2 cellular contexts compared by ENCODE assay signal in the genomic region with DNA sequence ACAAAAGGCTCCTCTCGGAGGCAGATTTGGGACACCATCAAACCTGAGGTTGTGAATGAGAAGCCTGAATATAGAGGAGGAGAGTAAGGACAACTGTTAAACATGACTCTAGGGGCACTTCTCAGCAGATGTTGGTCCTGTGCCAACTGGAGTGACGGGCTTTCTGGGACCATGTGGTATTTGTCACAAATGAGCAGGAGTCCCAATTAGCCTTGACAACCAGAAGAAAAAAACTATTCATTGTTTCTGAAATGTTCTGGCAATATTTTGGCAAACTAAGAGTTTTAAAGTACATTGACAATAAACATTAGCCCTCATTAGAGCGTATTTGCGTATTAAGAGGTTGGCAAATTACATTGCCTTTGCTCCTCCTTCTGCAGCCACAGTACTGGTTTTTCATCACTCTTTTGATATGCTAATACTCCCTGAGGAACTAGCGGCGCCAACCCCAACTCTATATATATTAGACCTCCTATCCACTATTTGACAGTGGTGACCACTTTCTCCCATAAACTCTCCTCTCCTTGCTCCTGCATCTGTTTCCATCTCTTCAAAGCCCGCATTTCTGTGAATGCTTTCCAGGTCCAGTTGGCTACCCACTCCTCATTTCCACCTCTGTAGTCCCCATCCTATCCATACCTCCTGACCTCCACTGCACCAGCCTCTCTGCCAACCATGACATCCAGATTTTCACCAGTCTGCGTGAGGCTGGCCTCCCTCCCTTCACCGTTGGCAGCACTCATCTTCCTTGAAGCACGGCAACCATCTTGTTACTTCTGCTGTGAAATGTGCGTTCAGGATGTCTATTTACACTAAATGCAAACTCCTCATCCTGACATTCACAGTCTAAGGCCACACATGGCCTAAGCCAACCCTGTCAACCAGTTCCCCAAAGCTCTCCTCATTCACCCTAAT.
TF ChIP-seq lines count a peak whose summit lies in the region.

No MANE protein-coding gene starts in this region.

TF ChIP-seq in HepG2, 621 proteins besides CTCF, POLR2A, EP300 and RAD21:
- TF ChIP-seq POGZ (CRISPR knock-in tag; IDR thresholded peaks at IDR 0.05) (no peak), ZNF121 (CRISPR knock-in tag; IDR thresholded peaks at IDR 0.05) (no peak), GTF3A (CRISPR knock-in tag; conservative IDR thresholded peaks at IDR 0.05) (no peak), RBM22 (optimal IDR thresholded peaks at IDR 0.05; ENCODE audit: low read length) (peak; percentile 84), ZNF816 (CRISPR knock-in tag; IDR thresholded peaks at IDR 0.05; ENCODE audit: borderline replicate concordance) (no peak), ZNF615 (CRISPR knock-in tag; IDR thresholded peaks at IDR 0.05; ENCODE audit: borderline replicate concordance) (no peak), AGO1 (IDR thresholded peaks at IDR 0.05; ENCODE audit: low read depth, low read length, poor library complexity, severe bottlenecking) (no peak)
- TF ChIP-seq, protein P1, sequence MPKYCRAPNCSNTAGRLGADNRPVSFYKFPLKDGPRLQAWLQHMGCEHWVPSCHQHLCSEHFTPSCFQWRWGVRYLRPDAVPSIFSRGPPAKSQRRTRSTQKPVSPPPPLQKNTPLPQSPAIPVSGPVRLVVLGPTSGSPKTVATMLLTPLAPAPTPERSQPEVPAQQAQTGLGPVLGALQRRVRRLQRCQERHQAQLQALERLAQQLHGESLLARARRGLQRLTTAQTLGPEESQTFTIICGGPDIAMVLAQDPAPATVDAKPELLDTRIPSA (CRISPR knock-in tag; IDR thresholded peaks at IDR 0.05; ENCODE audit: borderline replicate concordance), result no peak
- TF ChIP-seq, protein P2, sequence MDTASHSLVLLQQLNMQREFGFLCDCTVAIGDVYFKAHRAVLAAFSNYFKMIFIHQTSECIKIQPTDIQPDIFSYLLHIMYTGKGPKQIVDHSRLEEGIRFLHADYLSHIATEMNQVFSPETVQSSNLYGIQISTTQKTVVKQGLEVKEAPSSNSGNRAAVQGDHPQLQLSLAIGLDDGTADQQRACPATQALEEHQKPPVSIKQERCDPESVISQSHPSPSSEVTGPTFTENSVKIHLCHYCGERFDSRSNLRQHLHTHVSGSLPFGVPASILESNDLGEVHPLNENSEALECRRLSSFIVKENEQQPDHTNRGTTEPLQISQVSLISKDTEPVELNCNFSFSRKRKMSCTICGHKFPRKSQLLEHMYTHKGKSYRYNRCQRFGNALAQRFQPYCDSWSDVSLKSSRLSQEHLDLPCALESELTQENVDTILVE (CRISPR knock-in tag; IDR thresholded peaks at IDR 0.05), result no peak
TF ChIP-seq in HepG2: peak in this region for 1.

TF ChIP-seq in WTC11, 78 proteins besides CTCF, POLR2A, EP300 and RAD21:
- TF ChIP-seq, protein P3, sequence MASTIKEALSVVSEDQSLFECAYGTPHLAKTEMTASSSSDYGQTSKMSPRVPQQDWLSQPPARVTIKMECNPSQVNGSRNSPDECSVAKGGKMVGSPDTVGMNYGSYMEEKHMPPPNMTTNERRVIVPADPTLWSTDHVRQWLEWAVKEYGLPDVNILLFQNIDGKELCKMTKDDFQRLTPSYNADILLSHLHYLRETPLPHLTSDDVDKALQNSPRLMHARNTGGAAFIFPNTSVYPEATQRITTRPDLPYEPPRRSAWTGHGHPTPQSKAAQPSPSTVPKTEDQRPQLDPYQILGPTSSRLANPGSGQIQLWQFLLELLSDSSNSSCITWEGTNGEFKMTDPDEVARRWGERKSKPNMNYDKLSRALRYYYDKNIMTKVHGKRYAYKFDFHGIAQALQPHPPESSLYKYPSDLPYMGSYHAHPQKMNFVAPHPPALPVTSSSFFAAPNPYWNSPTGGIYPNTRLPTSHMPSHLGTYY (CRISPR knock-in tag; IDR thresholded peaks at IDR 0.05), result no peak
- TF ChIP-seq, protein P4, sequence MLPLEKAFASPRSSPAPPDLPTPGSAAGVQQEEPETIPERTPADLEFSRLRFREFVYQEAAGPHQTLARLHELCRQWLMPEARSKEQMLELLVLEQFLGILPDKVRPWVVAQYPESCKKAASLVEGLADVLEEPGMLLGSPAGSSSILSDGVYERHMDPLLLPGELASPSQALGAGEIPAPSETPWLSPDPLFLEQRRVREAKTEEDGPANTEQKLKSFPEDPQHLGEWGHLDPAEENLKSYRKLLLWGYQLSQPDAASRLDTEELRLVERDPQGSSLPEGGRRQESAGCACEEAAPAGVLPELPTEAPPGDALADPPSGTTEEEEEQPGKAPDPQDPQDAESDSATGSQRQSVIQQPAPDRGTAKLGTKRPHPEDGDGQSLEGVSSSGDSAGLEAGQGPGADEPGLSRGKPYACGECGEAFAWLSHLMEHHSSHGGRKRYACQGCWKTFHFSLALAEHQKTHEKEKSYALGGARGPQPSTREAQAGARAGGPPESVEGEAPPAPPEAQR (CRISPR knock-in tag; IDR thresholded peaks at IDR 0.05), result no peak
- TF ChIP-seq, protein P5, sequence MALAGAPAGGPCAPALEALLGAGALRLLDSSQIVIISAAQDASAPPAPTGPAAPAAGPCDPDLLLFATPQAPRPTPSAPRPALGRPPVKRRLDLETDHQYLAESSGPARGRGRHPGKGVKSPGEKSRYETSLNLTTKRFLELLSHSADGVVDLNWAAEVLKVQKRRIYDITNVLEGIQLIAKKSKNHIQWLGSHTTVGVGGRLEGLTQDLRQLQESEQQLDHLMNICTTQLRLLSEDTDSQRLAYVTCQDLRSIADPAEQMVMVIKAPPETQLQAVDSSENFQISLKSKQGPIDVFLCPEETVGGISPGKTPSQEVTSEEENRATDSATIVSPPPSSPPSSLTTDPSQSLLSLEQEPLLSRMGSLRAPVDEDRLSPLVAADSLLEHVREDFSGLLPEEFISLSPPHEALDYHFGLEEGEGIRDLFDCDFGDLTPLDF (CRISPR knock-in tag; IDR thresholded peaks at IDR 0.05), result no peak
- TF ChIP-seq ESRRA (CRISPR knock-in tag; IDR thresholded peaks at IDR 0.05; ENCODE audit: borderline replicate concordance) (no peak), FOXJ3 (CRISPR knock-in tag; IDR thresholded peaks at IDR 0.05; ENCODE audit: borderline replicate concordance) (no peak), ZNF423 (CRISPR knock-in tag; IDR thresholded peaks at IDR 0.05) (no peak), TEAD1 (CRISPR knock-in tag; IDR thresholded peaks at IDR 0.05) (no peak), FOXK1 (CRISPR knock-in tag; IDR thresholded peaks at IDR 0.05) (no peak), CBFB (CRISPR knock-in tag; IDR thresholded peaks at IDR 0.05; ENCODE audit: low read depth) (no peak), ZNF121 (CRISPR knock-in tag; IDR thresholded peaks at IDR 0.05) (no peak)
- TF ChIP-seq, protein P6, sequence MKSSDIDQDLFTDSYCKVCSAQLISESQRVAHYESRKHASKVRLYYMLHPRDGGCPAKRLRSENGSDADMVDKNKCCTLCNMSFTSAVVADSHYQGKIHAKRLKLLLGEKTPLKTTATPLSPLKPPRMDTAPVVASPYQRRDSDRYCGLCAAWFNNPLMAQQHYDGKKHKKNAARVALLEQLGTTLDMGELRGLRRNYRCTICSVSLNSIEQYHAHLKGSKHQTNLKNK (CRISPR knock-in tag; IDR thresholded peaks at IDR 0.05), result no peak
- TF ChIP-seq, protein P7, sequence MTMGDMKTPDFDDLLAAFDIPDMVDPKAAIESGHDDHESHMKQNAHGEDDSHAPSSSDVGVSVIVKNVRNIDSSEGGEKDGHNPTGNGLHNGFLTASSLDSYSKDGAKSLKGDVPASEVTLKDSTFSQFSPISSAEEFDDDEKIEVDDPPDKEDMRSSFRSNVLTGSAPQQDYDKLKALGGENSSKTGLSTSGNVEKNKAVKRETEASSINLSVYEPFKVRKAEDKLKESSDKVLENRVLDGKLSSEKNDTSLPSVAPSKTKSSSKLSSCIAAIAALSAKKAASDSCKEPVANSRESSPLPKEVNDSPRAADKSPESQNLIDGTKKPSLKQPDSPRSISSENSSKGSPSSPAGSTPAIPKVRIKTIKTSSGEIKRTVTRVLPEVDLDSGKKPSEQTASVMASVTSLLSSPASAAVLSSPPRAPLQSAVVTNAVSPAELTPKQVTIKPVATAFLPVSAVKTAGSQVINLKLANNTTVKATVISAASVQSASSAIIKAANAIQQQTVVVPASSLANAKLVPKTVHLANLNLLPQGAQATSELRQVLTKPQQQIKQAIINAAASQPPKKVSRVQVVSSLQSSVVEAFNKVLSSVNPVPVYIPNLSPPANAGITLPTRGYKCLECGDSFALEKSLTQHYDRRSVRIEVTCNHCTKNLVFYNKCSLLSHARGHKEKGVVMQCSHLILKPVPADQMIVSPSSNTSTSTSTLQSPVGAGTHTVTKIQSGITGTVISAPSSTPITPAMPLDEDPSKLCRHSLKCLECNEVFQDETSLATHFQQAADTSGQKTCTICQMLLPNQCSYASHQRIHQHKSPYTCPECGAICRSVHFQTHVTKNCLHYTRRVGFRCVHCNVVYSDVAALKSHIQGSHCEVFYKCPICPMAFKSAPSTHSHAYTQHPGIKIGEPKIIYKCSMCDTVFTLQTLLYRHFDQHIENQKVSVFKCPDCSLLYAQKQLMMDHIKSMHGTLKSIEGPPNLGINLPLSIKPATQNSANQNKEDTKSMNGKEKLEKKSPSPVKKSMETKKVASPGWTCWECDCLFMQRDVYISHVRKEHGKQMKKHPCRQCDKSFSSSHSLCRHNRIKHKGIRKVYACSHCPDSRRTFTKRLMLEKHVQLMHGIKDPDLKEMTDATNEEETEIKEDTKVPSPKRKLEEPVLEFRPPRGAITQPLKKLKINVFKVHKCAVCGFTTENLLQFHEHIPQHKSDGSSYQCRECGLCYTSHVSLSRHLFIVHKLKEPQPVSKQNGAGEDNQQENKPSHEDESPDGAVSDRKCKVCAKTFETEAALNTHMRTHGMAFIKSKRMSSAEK (CRISPR knock-in tag; IDR thresholded peaks at IDR 0.05; ENCODE audit: borderline replicate concordance), result no peak
- TF ChIP-seq, protein P8, sequence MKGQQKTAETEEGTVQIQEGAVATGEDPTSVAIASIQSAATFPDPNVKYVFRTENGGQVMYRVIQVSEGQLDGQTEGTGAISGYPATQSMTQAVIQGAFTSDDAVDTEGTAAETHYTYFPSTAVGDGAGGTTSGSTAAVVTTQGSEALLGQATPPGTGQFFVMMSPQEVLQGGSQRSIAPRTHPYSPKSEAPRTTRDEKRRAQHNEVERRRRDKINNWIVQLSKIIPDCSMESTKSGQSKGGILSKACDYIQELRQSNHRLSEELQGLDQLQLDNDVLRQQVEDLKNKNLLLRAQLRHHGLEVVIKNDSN (CRISPR knock-in tag; IDR thresholded peaks at IDR 0.05), result no peak
TF ChIP-seq in WTC11: peak in this region for 0.
